In genomic region chr11:7578276-7578955, GRCh38 we compare ENCODE assay signal across 9 cellular contexts.
A peak's percentile ranks its signal among the peaks of the same experiment; 100 is the strongest.
DNase-seq lines count a peak whose midpoint lies in the region; ATAC-seq lines count a peak whose summit lies in the region.
"Had no signal": no experiment of that assay in that cellular context is flagged by ENCODE, and none has a peak within 500 bp of the region (broad histone marks: within the 10 kb centered on the region; RNA-seq: fewer than 3 reads in every experiment).

No MANE protein-coding gene starts in this region.

- H3K4me3 ChIP-seq in stomach smooth muscle (ENCODE audit: low read length in 2 of 2), result peak overlapping the region; percentile 31 to 72

- H3K9ac ChIP-seq in stomach smooth muscle (ENCODE audit: low read length in 2 of 2), result peak overlapping the region in 1 of 2 donors; percentile 62

- peak overlapping the region; percentile 31 for H3K27ac Mint-ChIP-seq in activated T-helper 1 cell treated with anti-CD3 and anti-CD28 coated beads, Interleukin-12 subunit alpha, Interleukin-12 subunit beta, Interleukin-2, Interleukin-4 antibody, amounts not matched to agents 30 ng/mL and 10 ng/mL and 1 ng/mL, durations not matched to agents 14 hours and 24 hours and 36 hours

- H3K36me3 ChIP-seq in stomach smooth muscle (ENCODE audit: control insufficient read depth in 2 of 2, insufficient read depth in 2 of 2, low read length in 2 of 2), result no peaks in the 10 kb centered on the region

- peaks cover 22% of the 10 kb centered on the region for H3K4me1 Mint-ChIP-seq in activated T-helper 1 cell treated with anti-CD3 and anti-CD28 coated beads, Interleukin-12 subunit alpha, Interleukin-12 subunit beta, Interleukin-2, Interleukin-4 antibody, amounts not matched to agents 30 ng/mL and 10 ng/mL and 1 ng/mL, durations not matched to agents 14 hours and 24 hours and 36 hours (ENCODE audit: low read depth)

- peaks cover 22% of the 10 kb centered on the region for H3K27me3 Mint-ChIP-seq in activated T-helper 1 cell treated with anti-CD3 and anti-CD28 coated beads, Interleukin-12 subunit alpha, Interleukin-12 subunit beta, Interleukin-2, Interleukin-4 antibody, amounts not matched to agents 30 ng/mL and 10 ng/mL and 1 ng/mL, durations not matched to agents 14 hours and 24 hours and 36 hours (ENCODE audit: insufficient read depth)

- H3K27ac ChIP-seq in layer of hippocampus (ENCODE audit: low read depth, low read length), result peak overlapping the region; percentile 97
- peak overlapping the region; percentile 25 for H3K27ac ChIP-seq in stomach smooth muscle (ENCODE audit: low read length)

- H3K36me3 Mint-ChIP-seq in activated T-helper 1 cell treated with anti-CD3 and anti-CD28 coated beads, Interleukin-12 subunit alpha, Interleukin-12 subunit beta, Interleukin-2, Interleukin-4 antibody, amounts not matched to agents 30 ng/mL and 10 ng/mL and 1 ng/mL, durations not matched to agents 14 hours and 24 hours and 36 hours (ENCODE audit: low read depth), result no peaks in the 10 kb centered on the region

- ATAC-seq in GM21723 (IDR thresholded peaks at IDR 0.05; ENCODE audit: unreplicated experiment) (no peak), HG02981 (IDR thresholded peaks at IDR 0.05; ENCODE audit: unreplicated experiment) (no peak)

- DNase-seq in DMS53 (lab: John Stamatoyannopoulos, UW), result peak; percentile 40
- DNase-seq in DMS53 treated with DMSO at 0.1 percent for 48 hours (lab: John Stamatoyannopoulos, UW; ENCODE audit: unreplicated experiment), result no peak
- no peak for DNase-seq in activated T-helper 1 cell treated with anti-CD3 and anti-CD28 coated beads, Interleukin-12 subunit alpha, Interleukin-12 subunit beta, Interleukin-2, Interleukin-4 antibody, amounts not matched to agents 30 ng/mL and 10 ng/mL and 1 ng/mL, durations not matched to agents 14 hours and 24 hours and 36 hours (ENCODE audit: low spot score)
- no peak for DNase-seq in epidermal melanocyte (ENCODE audit: insufficient read length, low spot score)
- DNase-seq: 8988T had no signal

- H3K27me3 ChIP-seq in layer of hippocampus (ENCODE audit: control insufficient read depth, insufficient read depth, low read length) (no peaks in the 10 kb centered on the region), stomach smooth muscle (ENCODE audit: control insufficient read depth in 1 of 2, insufficient read depth in 2 of 2, low read length in 2 of 2) (peaks cover 5% of the 10 kb centered on the region in 2 donors)

- H3K9me3 ChIP-seq in stomach smooth muscle (ENCODE audit: control insufficient read depth in 2 of 2, low read length in 2 of 2), result no peaks in the 10 kb centered on the region

- H3K4me1 ChIP-seq in stomach smooth muscle (ENCODE audit: control insufficient read depth, insufficient read depth, low read length), result peaks cover 27% of the 10 kb centered on the region

- H3K4me3 Mint-ChIP-seq in activated T-helper 1 cell treated with anti-CD3 and anti-CD28 coated beads, Interleukin-12 subunit alpha, Interleukin-12 subunit beta, Interleukin-2, Interleukin-4 antibody, amounts not matched to agents 30 ng/mL and 10 ng/mL and 1 ng/mL, durations not matched to agents 14 hours and 24 hours and 36 hours, result peak overlapping the region; percentile 22

- H3K9me3 Mint-ChIP-seq in activated T-helper 1 cell treated with anti-CD3 and anti-CD28 coated beads, Interleukin-12 subunit alpha, Interleukin-12 subunit beta, Interleukin-2, Interleukin-4 antibody, amounts not matched to agents 30 ng/mL and 10 ng/mL and 1 ng/mL, durations not matched to agents 14 hours and 24 hours and 36 hours, result no peaks in the 10 kb centered on the region

- intact Hi-C loops in activated T-helper 1 cell treated with anti-CD3 and anti-CD28 coated beads, Interleukin-12 subunit alpha, Interleukin-12 subunit beta, Interleukin-2, Interleukin-4 antibody, amounts not matched to agents 30 ng/mL and 10 ng/mL and 1 ng/mL, durations not matched to agents 14 hours and 24 hours and 36 hours (cut with micrococcal nuclease), result loop anchor here (5.0 kb wide), 1 partner anchor 114 kb away; no protein-coding TSS in a partner anchor
